In the genomic region with DNA sequence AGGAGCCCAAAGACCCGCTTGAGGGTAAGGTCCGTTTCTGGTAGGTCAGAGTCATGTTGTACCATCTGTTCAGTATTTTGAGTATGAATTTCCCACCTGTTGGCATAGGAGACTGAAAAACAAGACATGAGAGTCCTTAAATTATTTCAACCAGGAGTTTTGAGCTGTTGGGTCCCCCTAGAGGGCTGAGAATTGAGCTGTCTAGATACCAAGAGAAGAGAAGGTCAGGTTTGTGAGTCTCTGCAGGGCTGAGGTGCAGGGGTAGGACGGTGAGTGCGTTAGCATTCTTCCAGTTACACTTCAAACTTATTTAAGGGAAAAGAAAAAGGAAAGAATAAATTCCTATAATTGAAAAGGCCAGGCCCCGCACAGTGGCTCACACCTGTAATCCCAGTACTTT, we compare ENCODE assay signal across 21 cellular contexts. TPM values are rescaled to one million over a fixed set of nuclear protein-coding genes. Genes with fewer than 3 reads are reported as not detected.
DNase-seq lines count a peak whose midpoint lies in the region; ATAC-seq and TF ChIP-seq lines count a peak whose summit lies in the region.
"Had no signal": no experiment of that assay in that cellular context is flagged by ENCODE, and none has a peak within 500 bp of the region (broad histone marks: within the 10 kb centered on the region; RNA-seq: fewer than 3 reads in every experiment).

No MANE protein-coding gene starts in this region.

- H3K4me1 ChIP-seq in GM23338 (ENCODE audit: insufficient read depth), result no peaks in the 10 kb centered on the region
- no peaks in the 10 kb centered on the region for H3K4me1 ChIP-seq in Loucy (ENCODE audit: insufficient read depth, low read length, poor library complexity, severe bottlenecking)
- H3K4me1 ChIP-seq in prostate gland (replicated peaks), result peaks cover 2% of the 10 kb centered on the region

- H4K20me1 ChIP-seq in GM23338 (replicated peaks; ENCODE audit: insufficient read depth), result no peaks in the 10 kb centered on the region; the same call in none of the 2 replicates
- no peaks in the 10 kb centered on the region for H4K20me1 ChIP-seq in Loucy (ENCODE audit: insufficient read depth, low read length, poor library complexity, severe bottlenecking)

- no peak overlapping the region for H3K27ac Mint-ChIP-seq in GM23338
- H3K27ac Mint-ChIP-seq: activated B cell treated with CpG ODN at 0.5 μM for 24 hours; activated naive CD4-positive, alpha-beta T cell treated with anti-CD3 and anti-CD28 coated beads, Interleukin-2, amount 50 U/mL, for 24 hours; dendritic cell treated with granulocyte-macrophage colony-stimulating factor and Interleukin-4, amounts not matched to agents 40 ng/mL and 50 ng/mL, for 4 days had no signal

- H3K36me3 ChIP-seq in GM23338 (ENCODE audit: insufficient read depth) (no peaks in the 10 kb centered on the region; the same call in 1 of the 2 replicates), Loucy (ENCODE audit: insufficient read depth, low read length) (no peaks in the 10 kb centered on the region), prostate gland (no peaks in the 10 kb centered on the region)
- H3K36me3 ChIP-seq: gastroesophageal sphincter, upper lobe of left lung had no signal

- H3K27me3 Mint-ChIP-seq in GM23338 (ENCODE audit: insufficient read depth, low read depth, poor library complexity), result peaks cover 9% of the 10 kb centered on the region

- H3K4me2 ChIP-seq in GM23338, result no peak overlapping the region
- H3K4me2 ChIP-seq in Loucy (ENCODE audit: low read depth, low read length, poor library complexity, severe bottlenecking), result no peak overlapping the region

- H3K9ac ChIP-seq in Loucy (ENCODE audit: low read depth, low read length, poor library complexity, severe bottlenecking), result no peak overlapping the region
- H3K9ac ChIP-seq: parathyroid adenoma had no signal

- DNase-seq in GM23338 (ENCODE audit: low spot score) (peak; percentile 29), fibroblast of villous mesenchyme (ENCODE audit: low read depth) (no peak), prostate gland (ENCODE audit: low spot score) (no peak)
- DNase-seq: activated B cell treated with CpG ODN at 0.5 μM for 24 hours; activated T-cell treated with anti-CD3 and anti-CD28 coated beads, Interleukin-2, amount 50 U/mL, for 48 hours; mammary epithelial cell; NCI-H1417 treated with DMSO at 0.1 percent for 48 hours; NCI-H2171; RPMI8226; stimulated activated CD4-positive, alpha-beta T cell treated with anti-CD3 and anti-CD28 coated beads, Interleukin-2, amount 100 ng/mL, for 24 hours; stomach; upper lobe of left lung had no signal

- peaks cover 18% of the 10 kb centered on the region; the same call in 2 of the 3 replicates for H3K36me3 Mint-ChIP-seq in GM23338 (ENCODE audit: low read depth)
- H3K36me3 Mint-ChIP-seq: activated naive CD4-positive, alpha-beta T cell treated with anti-CD3 and anti-CD28 coated beads, Interleukin-2, amount 50 U/mL, for 24 hours had no signal

- H3K4me3 ChIP-seq in GM23338, result no peak overlapping the region
- no peak overlapping the region for H3K4me3 ChIP-seq in Loucy (ENCODE audit: low read length, poor library complexity, severe bottlenecking)
- no peak overlapping the region for H3K4me3 ChIP-seq in fibroblast of villous mesenchyme (ENCODE audit: low read depth, low read length)
- no peak overlapping the region for H3K4me3 ChIP-seq in prostate gland
- H3K4me3 ChIP-seq: gastroesophageal sphincter, stomach, upper lobe of left lung had no signal

- TF ChIP-seq CTCF in GM23338 (conservative IDR thresholded peaks at IDR 0.05; ENCODE audit: low read depth in 2 of 2) (peak; percentile 13 to 19; a peak in 2 of 4 replicates), Loucy (conservative IDR thresholded peaks at IDR 0.05; ENCODE audit: low read length) (0 out of 2 replicates have a peak, but pooled peaks have one; percentile 21), VCaP (conservative IDR thresholded peaks at IDR 0.05) (no peak), fibroblast of villous mesenchyme (IDR thresholded peaks at IDR 0.05; ENCODE audit: insufficient read depth, low read depth, low read length) (peak; percentile 9), prostate gland (IDR thresholded peaks at IDR 0.05) (no peak)

- H3K27me3 ChIP-seq in GM23338 (ENCODE audit: insufficient read depth) (no peaks in the 10 kb centered on the region), Loucy (ENCODE audit: insufficient read depth, low read length, poor library complexity, severe bottlenecking) (no peaks in the 10 kb centered on the region), prostate gland (replicated peaks; ENCODE audit: insufficient read depth) (no peaks in the 10 kb centered on the region)
- H3K27me3 ChIP-seq: upper lobe of left lung had no signal

- no peak for ATAC-seq in GM23338
- ATAC-seq in HG02763 (IDR thresholded peaks at IDR 0.05; ENCODE audit: unreplicated experiment), result no peak
- ATAC-seq in HG03139 (IDR thresholded peaks at IDR 0.05; ENCODE audit: unreplicated experiment), result no peak
- ATAC-seq: gastroesophageal sphincter had no signal

- no peaks in the 10 kb centered on the region for H3K9me3 Mint-ChIP-seq in GM23338
- H3K9me3 Mint-ChIP-seq: activated B cell treated with CpG ODN at 0.5 μM for 24 hours; activated naive CD4-positive, alpha-beta T cell treated with anti-CD3 and anti-CD28 coated beads, Interleukin-2, amount 50 U/mL, for 24 hours; dendritic cell treated with granulocyte-macrophage colony-stimulating factor and Interleukin-4, amounts not matched to agents 40 ng/mL and 50 ng/mL, for 4 days had no signal

- H3K9me2 ChIP-seq in GM23338 (ENCODE audit: insufficient read depth), result no peaks in the 10 kb centered on the region
- H3K9me2 ChIP-seq in Loucy (replicated peaks; ENCODE audit: low read depth, low read length), result no peaks in the 10 kb centered on the region

- H3K79me2 ChIP-seq in GM23338 (replicated peaks; ENCODE audit: insufficient read depth) (no peaks in the 10 kb centered on the region), Loucy (ENCODE audit: insufficient read depth, low read length) (no peaks in the 10 kb centered on the region)
- H3K79me2 ChIP-seq: parathyroid adenoma had no signal

- TF ChIP-seq POLR2A in prostate gland (IDR thresholded peaks at IDR 0.05), result no peak

- no peak overlapping the region for H2AFZ ChIP-seq in GM23338
- H2AFZ ChIP-seq in Loucy (ENCODE audit: low read length), result no peak overlapping the region
- H2AFZ ChIP-seq: parathyroid adenoma had no signal

- WGBS in prostate gland, result 85% methylated on average over 5 of the region's 5 CpGs

- no peak overlapping the region for H3K4me3 Mint-ChIP-seq in GM23338
- H3K4me3 Mint-ChIP-seq: activated B cell treated with CpG ODN at 0.5 μM for 24 hours; activated naive CD4-positive, alpha-beta T cell treated with anti-CD3 and anti-CD28 coated beads, Interleukin-2, amount 50 U/mL, for 24 hours; dendritic cell treated with granulocyte-macrophage colony-stimulating factor and Interleukin-4, amounts not matched to agents 40 ng/mL and 50 ng/mL, for 4 days had no signal

- H3K27ac ChIP-seq in GM23338 (ENCODE audit: low read depth) (no peak overlapping the region), VCaP (peak overlapping the region; percentile 18), prostate gland (peak overlapping the region in 1 of 2 donors; percentile 21)
- H3K27ac ChIP-seq: gastroesophageal sphincter, parathyroid adenoma, stomach, upper lobe of left lung had no signal

- H3F3A ChIP-seq in GM23338 (replicated peaks; ENCODE audit: low read depth), result peaks cover 14% of the 10 kb centered on the region; the same call in 1 of the 2 replicates
- H3F3A ChIP-seq in Loucy (ENCODE audit: low read depth), result no peaks in the 10 kb centered on the region

- intact Hi-C loops in prostate gland (cut with DNase I), result no loop called here

- peaks cover 6% of the 10 kb centered on the region for H3K4me1 Mint-ChIP-seq in GM23338

- H3K9me3 ChIP-seq in Loucy (ENCODE audit: insufficient read depth, low read depth, low read length), result no peaks in the 10 kb centered on the region
- H3K9me3 ChIP-seq in prostate gland, result no peaks in the 10 kb centered on the region
- H3K9me3 ChIP-seq: gastroesophageal sphincter, stomach, upper lobe of left lung had no signal

TF ChIP-seq in GM23338, 12 proteins besides CTCF, POLR2A, EP300 and RAD21 (continues in another document):
- TF ChIP-seq, protein P1, sequence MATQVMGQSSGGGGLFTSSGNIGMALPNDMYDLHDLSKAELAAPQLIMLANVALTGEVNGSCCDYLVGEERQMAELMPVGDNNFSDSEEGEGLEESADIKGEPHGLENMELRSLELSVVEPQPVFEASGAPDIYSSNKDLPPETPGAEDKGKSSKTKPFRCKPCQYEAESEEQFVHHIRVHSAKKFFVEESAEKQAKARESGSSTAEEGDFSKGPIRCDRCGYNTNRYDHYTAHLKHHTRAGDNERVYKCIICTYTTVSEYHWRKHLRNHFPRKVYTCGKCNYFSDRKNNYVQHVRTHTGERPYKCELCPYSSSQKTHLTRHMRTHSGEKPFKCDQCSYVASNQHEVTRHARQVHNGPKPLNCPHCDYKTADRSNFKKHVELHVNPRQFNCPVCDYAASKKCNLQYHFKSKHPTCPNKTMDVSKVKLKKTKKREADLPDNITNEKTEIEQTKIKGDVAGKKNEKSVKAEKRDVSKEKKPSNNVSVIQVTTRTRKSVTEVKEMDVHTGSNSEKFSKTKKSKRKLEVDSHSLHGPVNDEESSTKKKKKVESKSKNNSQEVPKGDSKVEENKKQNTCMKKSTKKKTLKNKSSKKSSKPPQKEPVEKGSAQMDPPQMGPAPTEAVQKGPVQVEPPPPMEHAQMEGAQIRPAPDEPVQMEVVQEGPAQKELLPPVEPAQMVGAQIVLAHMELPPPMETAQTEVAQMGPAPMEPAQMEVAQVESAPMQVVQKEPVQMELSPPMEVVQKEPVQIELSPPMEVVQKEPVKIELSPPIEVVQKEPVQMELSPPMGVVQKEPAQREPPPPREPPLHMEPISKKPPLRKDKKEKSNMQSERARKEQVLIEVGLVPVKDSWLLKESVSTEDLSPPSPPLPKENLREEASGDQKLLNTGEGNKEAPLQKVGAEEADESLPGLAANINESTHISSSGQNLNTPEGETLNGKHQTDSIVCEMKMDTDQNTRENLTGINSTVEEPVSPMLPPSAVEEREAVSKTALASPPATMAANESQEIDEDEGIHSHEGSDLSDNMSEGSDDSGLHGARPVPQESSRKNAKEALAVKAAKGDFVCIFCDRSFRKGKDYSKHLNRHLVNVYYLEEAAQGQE (IDR thresholded peaks at IDR 0.05; ENCODE audit: unreplicated experiment), result no peak
- TF ChIP-seq EZH2phosphoT487 (IDR thresholded peaks at IDR 0.05; ENCODE audit: unreplicated experiment), result no peak

RNA-seq across cellular contexts. Expression of gene CBLC, which starts 5.0 kb away (rescaled TPM):
- total RNA-seq in GM23338 (2014; rRNA removed; shearing (Covaris generic)), result 27.1 and 29.3 TPM in 2 replicates
- polyA plus RNA-seq in GM23338 (2016; fragmentation: Nextera tagmentation; extraction: Ambion mirVana), result 13.8 and 14.5 TPM in 2 replicates
- total RNA-seq in fibroblast of villous mesenchyme (under 0.01 TPM in 2 replicates), prostate gland (10 to 100 TPM; 30.1 to 33.6 TPM)
- total RNA-seq: activated B cell treated with CpG ODN at 0.5 μM for 24 hours, skeletal muscle tissue had no signal

RNA-seq across cellular contexts. Expression of gene BCAM, which starts 26.2 kb away (rescaled TPM):
- 80.5 and 100 TPM in 2 replicates for total RNA-seq in GM23338 (2014; rRNA removed; shearing (Covaris generic))
- 33.3 and 36.9 TPM in 2 replicates for polyA plus RNA-seq in GM23338 (2016; fragmentation: Nextera tagmentation; extraction: Ambion mirVana)
- 10.3 and 15.1 TPM in 2 replicates for total RNA-seq in fibroblast of villous mesenchyme
- 100 to 1,000 TPM; 258 to 501 TPM for total RNA-seq in prostate gland
- total RNA-seq: activated B cell treated with CpG ODN at 0.5 μM for 24 hours had no signal

RNA-seq across cellular contexts. Expression of gene BCL3, which starts 34.2 kb away (rescaled TPM):
- total RNA-seq in GM23338 (2014; rRNA removed; shearing (Covaris generic)), result 0.62 and 1.4 TPM in 2 replicates
- polyA plus RNA-seq in GM23338 (2016; fragmentation: Nextera tagmentation; extraction: Ambion mirVana), result 3.3 and 4.1 TPM in 2 replicates
- 8.6 and 10.0 TPM in 2 replicates for total RNA-seq in fibroblast of villous mesenchyme
- total RNA-seq in prostate gland, result 10 to 100 TPM; 22.6 to 44.0 TPM

Comparison
In these comparisons a context has a peak if more than half of its experiments do, and no peak if none do; other contexts are left out.
1. CTCF ChIP-seq: peak in GM23338 (2 of 2), Loucy (single experiment) and fibroblast of villous mesenchyme (single experiment); none in VCaP (single experiment) and prostate gland (0 of 4).
2. RNA of gene CBLC, which starts 5.0 kb away (total RNA-seq): 30.1 to 33.6 TPM in prostate gland and 27.1 to 29.3 TPM in GM23338; under 0.01 TPM in fibroblast of villous mesenchyme; every median in the first group is over 10 times any median in the second.